ENCODE assay signal across 10 cellular contexts in genomic region chr14:90288646-90289355, GRCh38. TPM values are rescaled to one million over a fixed set of nuclear protein-coding genes. Genes with fewer than 3 reads are reported as not detected.
A peak's percentile ranks its signal among the peaks of the same experiment; 100 is the strongest.
DNase-seq lines count a peak whose midpoint lies in the region; ATAC-seq, FAIRE-seq and TF ChIP-seq lines count a peak whose summit lies in the region.
"Had no signal": no experiment of that assay in that cellular context is flagged by ENCODE, and none has a peak within 500 bp of the region (broad histone marks: within the 10 kb centered on the region; RNA-seq: fewer than 3 reads in every experiment).

No MANE protein-coding gene starts in this region.

- no peak overlapping the region for H3K4me3 Mint-ChIP-seq in activated T-helper 1 cell treated with anti-CD3 and anti-CD28 coated beads, Interleukin-12 subunit alpha, Interleukin-12 subunit beta, Interleukin-2, Interleukin-4 antibody, amounts not matched to agents 30 ng/mL and 10 ng/mL and 1 ng/mL, durations not matched to agents 14 hours and 24 hours and 36 hours
- H3K4me3 Mint-ChIP-seq in stimulated activated naive CD8-positive, alpha-beta T cell treated with anti-CD3 and anti-CD28 coated beads, Interleukin-15, amount 100 ng/mL, for 72 hours = no peak overlapping the region

- no peaks in the 10 kb centered on the region for H3K9me3 Mint-ChIP-seq in activated T-helper 1 cell treated with anti-CD3 and anti-CD28 coated beads, Interleukin-12 subunit alpha, Interleukin-12 subunit beta, Interleukin-2, Interleukin-4 antibody, amounts not matched to agents 30 ng/mL and 10 ng/mL and 1 ng/mL, durations not matched to agents 14 hours and 24 hours and 36 hours
- no peaks in the 10 kb centered on the region for H3K9me3 Mint-ChIP-seq in stimulated activated naive CD8-positive, alpha-beta T cell treated with anti-CD3 and anti-CD28 coated beads, Interleukin-15, amount 100 ng/mL, for 72 hours

- FAIRE-seq in GM12892 (lab: Jason Lieb, UNC) = no peak

- peaks cover 0 to 11% (median 4%) of the 10 kb centered on the region in 4 donors for H3K4me1 ChIP-seq in liver (ENCODE audit: control insufficient read depth in 4 of 4, insufficient read depth in 4 of 4, low read length in 3 of 4)
- no peaks in the 10 kb centered on the region for H3K4me1 ChIP-seq in gastrocnemius medialis

- intact Hi-C loops in activated T-helper 1 cell treated with anti-CD3 and anti-CD28 coated beads, Interleukin-12 subunit alpha, Interleukin-12 subunit beta, Interleukin-2, Interleukin-4 antibody, amounts not matched to agents 30 ng/mL and 10 ng/mL and 1 ng/mL, durations not matched to agents 14 hours and 24 hours and 36 hours (cut with micrococcal nuclease) = no loop called here
- intact Hi-C loops in gastrocnemius medialis (cut with DNase I; ENCODE audit: low total_unique reads) = no loop called here

- TF ChIP-seq RAD21 in liver (IDR thresholded peaks at IDR 0.05) = peak in 1 of 2 donors; percentile 35

- TF ChIP-seq CTCF in liver (IDR thresholded peaks at IDR 0.05; ENCODE audit: low read depth, low read length, missing input control) (no peak), gastrocnemius medialis (IDR thresholded peaks at IDR 0.05 in 4 of 5, conservative IDR thresholded peaks at IDR 0.05 in 1 of 5) (no peak)

- no peaks in the 10 kb centered on the region for H3K4me1 Mint-ChIP-seq in activated T-helper 1 cell treated with anti-CD3 and anti-CD28 coated beads, Interleukin-12 subunit alpha, Interleukin-12 subunit beta, Interleukin-2, Interleukin-4 antibody, amounts not matched to agents 30 ng/mL and 10 ng/mL and 1 ng/mL, durations not matched to agents 14 hours and 24 hours and 36 hours (ENCODE audit: low read depth)
- H3K4me1 Mint-ChIP-seq in stimulated activated naive CD8-positive, alpha-beta T cell treated with anti-CD3 and anti-CD28 coated beads, Interleukin-15, amount 100 ng/mL, for 72 hours = no peaks in the 10 kb centered on the region

- no peaks in the 10 kb centered on the region for H3K27me3 Mint-ChIP-seq in activated T-helper 1 cell treated with anti-CD3 and anti-CD28 coated beads, Interleukin-12 subunit alpha, Interleukin-12 subunit beta, Interleukin-2, Interleukin-4 antibody, amounts not matched to agents 30 ng/mL and 10 ng/mL and 1 ng/mL, durations not matched to agents 14 hours and 24 hours and 36 hours (ENCODE audit: insufficient read depth)
- H3K27me3 Mint-ChIP-seq in stimulated activated naive CD8-positive, alpha-beta T cell treated with anti-CD3 and anti-CD28 coated beads, Interleukin-15, amount 100 ng/mL, for 72 hours = no peaks in the 10 kb centered on the region

- ATAC-seq in GM18909 (IDR thresholded peaks at IDR 0.05; ENCODE audit: poor library complexity, unreplicated experiment) (peak; percentile 100), HG02623 (IDR thresholded peaks at IDR 0.05; ENCODE audit: unreplicated experiment) (peak; percentile 84), gastrocnemius medialis (no peak)
- ATAC-seq in stimulated activated naive CD8-positive, alpha-beta T cell treated with anti-CD3 and anti-CD28 coated beads, Interleukin-15, amount 100 ng/mL, for 72 hours = no peak
- ATAC-seq: Panc1 had no signal

- DNase-seq in NCI-H2171 (lab: John Stamatoyannopoulos, UW) (peak; percentile 73), GM12892 (ENCODE audit: insufficient read length) (no peak), gastrocnemius medialis (no peak)
- no peak for DNase-seq in activated T-helper 1 cell treated with anti-CD3 and anti-CD28 coated beads, Interleukin-12 subunit alpha, Interleukin-12 subunit beta, Interleukin-2, Interleukin-4 antibody, amounts not matched to agents 30 ng/mL and 10 ng/mL and 1 ng/mL, durations not matched to agents 14 hours and 24 hours and 36 hours (ENCODE audit: low spot score)
- DNase-seq in stimulated activated naive CD8-positive, alpha-beta T cell treated with anti-CD3 and anti-CD28 coated beads, Interleukin-15, amount 100 ng/mL, for 72 hours = no peak
- DNase-seq: activated CD8-positive, alpha-beta memory T cell treated with anti-CD3 and anti-CD28 coated beads, Interleukin-2, amount 50 U/mL, for 4 hours had no signal

- H3K4me3 ChIP-seq in liver (ENCODE audit: low read depth in 1 of 3, low read length in 3 of 3) (no peak overlapping the region), gastrocnemius medialis (no peak overlapping the region)

- 66% methylated on average over 12 of the region's 12 CpGs for WGBS in liver

- H3K27ac ChIP-seq in liver (ENCODE audit: low read depth in 1 of 2, low read length in 2 of 2) (peak overlapping the region in 1 of 2 donors; percentile 31), gastrocnemius medialis (peak overlapping the region in 1 of 4 donors; percentile 5)

- H3K36me3 Mint-ChIP-seq in activated T-helper 1 cell treated with anti-CD3 and anti-CD28 coated beads, Interleukin-12 subunit alpha, Interleukin-12 subunit beta, Interleukin-2, Interleukin-4 antibody, amounts not matched to agents 30 ng/mL and 10 ng/mL and 1 ng/mL, durations not matched to agents 14 hours and 24 hours and 36 hours (ENCODE audit: low read depth) = peaks cover 22% of the 10 kb centered on the region

- H3K9ac ChIP-seq in liver (ENCODE audit: low read depth in 1 of 2, low read length in 2 of 2) = no peak overlapping the region

- H3K36me3 ChIP-seq in liver (ENCODE audit: control insufficient read depth in 4 of 4, insufficient read depth in 3 of 4, low read depth in 1 of 4, low read length in 3 of 4) (peaks cover 9 to 62% (median 32%) of the 10 kb centered on the region in 4 donors), gastrocnemius medialis (peaks cover 0 to 62% of the 10 kb centered on the region in 2 donors)

- in situ Hi-C loops in gastrocnemius medialis (cut with MboI; ENCODE audit: low sequenced_read_pairs in 4 of 4) = no loop called here

- no peak overlapping the region for H3K27ac Mint-ChIP-seq in activated T-helper 1 cell treated with anti-CD3 and anti-CD28 coated beads, Interleukin-12 subunit alpha, Interleukin-12 subunit beta, Interleukin-2, Interleukin-4 antibody, amounts not matched to agents 30 ng/mL and 10 ng/mL and 1 ng/mL, durations not matched to agents 14 hours and 24 hours and 36 hours
- no peak overlapping the region for H3K27ac Mint-ChIP-seq in stimulated activated naive CD8-positive, alpha-beta T cell treated with anti-CD3 and anti-CD28 coated beads, Interleukin-15, amount 100 ng/mL, for 72 hours

- no peak for TF ChIP-seq POLR2A in GM12892 (IDR thresholded peaks at IDR 0.05; ENCODE audit: low read depth, low read length)
- no peak for TF ChIP-seq POLR2A in gastrocnemius medialis (IDR thresholded peaks at IDR 0.05)

- H3K27me3 ChIP-seq in liver (ENCODE audit: control insufficient read depth in 4 of 4, insufficient read depth in 4 of 4, low read length in 3 of 4) = no peaks in the 10 kb centered on the region
- no peaks in the 10 kb centered on the region for H3K27me3 ChIP-seq in gastrocnemius medialis

- H3K9me3 ChIP-seq in liver (ENCODE audit: control insufficient read depth in 4 of 4, low read length in 3 of 4) (no peaks in the 10 kb centered on the region), gastrocnemius medialis (no peaks in the 10 kb centered on the region)

TF ChIP-seq in liver, 16 proteins besides CTCF, POLR2A, EP300 and RAD21 (continues in another document):
- TF ChIP-seq ZBTB33 (IDR thresholded peaks at IDR 0.05) (no peak), FOXA1 (IDR thresholded peaks at IDR 0.05) (no peak), RXRA (IDR thresholded peaks at IDR 0.05) (peak; percentile 18 to 19), HNF4G (IDR thresholded peaks at IDR 0.05) (no peak), MAX (IDR thresholded peaks at IDR 0.05) (no peak), GABPA (IDR thresholded peaks at IDR 0.05 in 1 of 2, conservative IDR thresholded peaks at IDR 0.05 in 1 of 2) (no peak), YY1 (IDR thresholded peaks at IDR 0.05) (no peak), NR2F2 (IDR thresholded peaks at IDR 0.05) (peak; percentile 20), JUND (IDR thresholded peaks at IDR 0.05) (no peak), TAF1 (conservative IDR thresholded peaks at IDR 0.05) (no peak), HNF4A (conservative IDR thresholded peaks at IDR 0.05) (peak; percentile 35 to 66), SP1 (IDR thresholded peaks at IDR 0.05) (peak; percentile 49), EGR1 (IDR thresholded peaks at IDR 0.05; ENCODE audit: low read depth in 2 of 2) (no peak), FOXA2 (IDR thresholded peaks at IDR 0.05) (no peak)

RNA-seq across cellular contexts. Expression of gene PSMC1, which starts 32.4 kb away (rescaled TPM):
- total RNA-seq in liver (10 to 100 TPM; 47.3 to 89.9 TPM), gastrocnemius medialis (100 to 1,000 TPM; 374 to 642 (median 528) TPM)
- 10 to 100 TPM; 79.7 to 89.9 TPM for polyA plus RNA-seq in liver
- 171 and 176 TPM in 2 replicates for total RNA-seq in activated T-helper 1 cell treated with anti-CD3 and anti-CD28 coated beads, Interleukin-12 subunit alpha, Interleukin-12 subunit beta, Interleukin-2, Interleukin-4 antibody, amounts not matched to agents 30 ng/mL and 10 ng/mL and 1 ng/mL, durations not matched to agents 14 hours and 24 hours and 36 hours
- polyA plus RNA-seq in GM12892 (2012; ENCODE audit: missing spikeins) = 148 TPM

RNA-seq across cellular contexts. Expression of gene NRDE2, which starts 42.9 kb away (rescaled TPM):
- total RNA-seq in liver (10 to 100 TPM; 10.1 to 17.4 TPM), gastrocnemius medialis (10 to 100 TPM in 2 of 4 donors, 1 to 10 TPM in 2; 7.5 to 11.8 (median 10.2) TPM)
- 10 to 100 TPM in 1 of 2 donors, 1 to 10 TPM in 1; 5.6 to 20.0 TPM for polyA plus RNA-seq in liver
- 22.9 and 24.4 TPM in 2 replicates for total RNA-seq in activated T-helper 1 cell treated with anti-CD3 and anti-CD28 coated beads, Interleukin-12 subunit alpha, Interleukin-12 subunit beta, Interleukin-2, Interleukin-4 antibody, amounts not matched to agents 30 ng/mL and 10 ng/mL and 1 ng/mL, durations not matched to agents 14 hours and 24 hours and 36 hours
- polyA plus RNA-seq in GM12892 (2012; ENCODE audit: missing spikeins) = 4.8 TPM

Comparison
In these comparisons a context has a peak if more than half of its experiments do, and no peak if none do; other contexts are left out.
1. ATAC-seq: peak in GM18909 (single experiment) and HG02623 (single experiment); none in gastrocnemius medialis (0 of 2) and stimulated activated naive CD8-positive, alpha-beta T cell treated with anti-CD3 and anti-CD28 coated beads, Interleukin-15, amount 100 ng/mL, for 72 hours (single experiment).